ENCODE assay signal across 16 cellular contexts in the genomic region with DNA sequence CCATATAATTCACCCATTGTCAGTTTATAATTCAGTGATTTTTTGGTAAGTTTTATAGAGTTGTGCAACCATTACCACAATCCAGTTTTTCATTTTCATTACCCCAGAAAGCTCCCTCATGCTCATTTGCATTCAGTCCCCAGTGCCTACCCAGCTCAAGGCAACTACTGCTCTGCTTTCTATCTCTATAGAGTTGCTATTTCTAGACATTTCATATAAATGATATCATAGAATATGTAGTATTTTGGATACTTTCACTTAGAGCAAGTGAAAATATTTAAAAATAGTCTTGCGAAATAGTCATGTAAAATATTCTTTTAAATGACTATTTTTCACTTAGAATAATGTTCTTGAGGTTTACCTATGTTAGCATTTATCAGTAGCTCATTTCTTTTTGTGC. TPM values are rescaled to one million over a fixed set of nuclear protein-coding genes. Genes with fewer than 3 reads are reported as not detected.
DNase-seq lines count a peak whose midpoint lies in the region; ATAC-seq lines count a peak whose summit lies in the region.
"Had no signal": no experiment of that assay in that cellular context is flagged by ENCODE, and none has a peak within 500 bp of the region (broad histone marks: within the 10 kb centered on the region; RNA-seq: fewer than 3 reads in every experiment).

No MANE protein-coding gene starts in this region.

- intact Hi-C loops in sciatic nerve (cut with DNase I), result no loop called here

- H3K4me3 ChIP-seq in adipocyte (ENCODE audit: low read length), result no peak overlapping the region
- H3K4me3 ChIP-seq: PC-9, transverse colon had no signal

- no peak overlapping the region for H3K9ac ChIP-seq in adipocyte (ENCODE audit: low read length)

- H3K36me3 ChIP-seq in adipocyte (ENCODE audit: control insufficient read depth, insufficient read depth, low read length, severe bottlenecking), result peaks cover 8% of the 10 kb centered on the region

- H3K9me3 ChIP-seq in adipocyte (ENCODE audit: control insufficient read depth, low read length), result no peaks in the 10 kb centered on the region
- H3K9me3 ChIP-seq: transverse colon had no signal

- ATAC-seq in GM18870 (IDR thresholded peaks at IDR 0.05; ENCODE audit: unreplicated experiment) (peak; percentile 82), GM21515 (IDR thresholded peaks at IDR 0.05; ENCODE audit: unreplicated experiment) (peak; percentile 85), HG03045 (IDR thresholded peaks at IDR 0.05; ENCODE audit: unreplicated experiment) (peak; percentile 77), sciatic nerve (no peak)

- H3K27me3 ChIP-seq in adipocyte (replicated peaks; ENCODE audit: control insufficient read depth, insufficient read depth, low read length), result no peaks in the 10 kb centered on the region
- H3K27me3 ChIP-seq: transverse colon had no signal

- H3K4me1 ChIP-seq in adipocyte (ENCODE audit: control insufficient read depth, insufficient read depth, low read length), result peaks cover 28% of the 10 kb centered on the region
- H3K4me1 ChIP-seq: transverse colon had no signal

- DNase-seq in adipocyte (ENCODE audit: low read depth) (peak; percentile 54), SKM-1 treated with dmso at 0.1 percent for 144 hours (lab: John Stamatoyannopoulos, UW; ENCODE audit: unreplicated experiment) (no peak), sciatic nerve (ENCODE audit: low spot score) (no peak), NCI-H2171 treated with DMSO at 0.1 percent for 48 hours (lab: John Stamatoyannopoulos, UW) (no peak)
- DNase-seq in activated naive CD4-positive, alpha-beta T cell (lab: John Stamatoyannopoulos, UW), result no peak
- DNase-seq: activated CD8-positive, alpha-beta memory T cell treated with anti-CD3 and anti-CD28 coated beads for 24 hours; activated effector memory CD4-positive, alpha-beta T cell treated with anti-CD3 and anti-CD28 coated beads, Interleukin-2, amount 50 U/mL, for 16 hours; DMS153; effector CD8-positive, alpha-beta T cell; NCI-H1105; nephron progenitor cell; PC-9; transverse colon had no signal

RNA-seq across cellular contexts. Expression of gene ZNF654, which starts 42.1 kb away (rescaled TPM):
- 24.3 TPM for total RNA-seq in sciatic nerve

RNA-seq across cellular contexts. Expression of gene CGGBP1, which starts 42.3 kb away (rescaled TPM):
- total RNA-seq in sciatic nerve, result 69.2 TPM

RNA-seq across cellular contexts. Expression of gene C3orf38, which starts 48.6 kb away (rescaled TPM):
- 29.1 TPM for total RNA-seq in sciatic nerve
